ENCODE assay signal across 37 cellular contexts in genomic region chr10:45286980-45287379, GRCh38. TPM values are rescaled to one million over a fixed set of nuclear protein-coding genes. Genes with fewer than 3 reads are reported as not detected.
DNase-seq lines count a peak whose midpoint lies in the region; ATAC-seq, FAIRE-seq and TF ChIP-seq lines count a peak whose summit lies in the region.
"Had no signal": no experiment of that assay in that cellular context is flagged by ENCODE, and none has a peak within 500 bp of the region (broad histone marks: within the 10 kb centered on the region; RNA-seq: fewer than 3 reads in every experiment).

No MANE protein-coding gene starts in this region.

- H3K27ac ChIP-seq in K562 (ENCODE audit: extremely low read depth, low read depth, low read length): no peak overlapping the region
- H3K27ac ChIP-seq in endodermal cell (ENCODE audit: low read depth, low read length): no peak overlapping the region
- H3K27ac ChIP-seq: 22Rv1; A549; BLaER1; BLaER1 treated with 17β-estradiol and CSF1 and Interleukin-3, amounts not matched to agents 10 nM and 100 nM; C4-2B had no signal

- TF ChIP-seq POLR2A in K562 (conservative IDR thresholded peaks at IDR 0.05): no peak

- no peak overlapping the region for H3K4me2 ChIP-seq in K562 (ENCODE audit: insufficient read depth, low read length)
- H3K4me2 ChIP-seq: A549; BLaER1; BLaER1 treated with 17β-estradiol and CSF1 and Interleukin-3, amounts not matched to agents 10 nM and 100 nM had no signal

- ATAC-seq in K562 (no peak), GM21723 (IDR thresholded peaks at IDR 0.05; ENCODE audit: unreplicated experiment) (no peak)
- ATAC-seq: A549; CD8-positive, alpha-beta T cell had no signal

- H3K27me3 ChIP-seq in K562 (ENCODE audit: control insufficient read depth in 2 of 2, insufficient read depth in 2 of 2, low read length in 2 of 2) (no peaks in the 10 kb centered on the region), endodermal cell (ENCODE audit: control insufficient read depth, insufficient read depth, low read length, poor library complexity, severe bottlenecking) (no peaks in the 10 kb centered on the region), BE2C (no peaks in the 10 kb centered on the region)
- H3K27me3 ChIP-seq: BLaER1; BLaER1 treated with 17β-estradiol and CSF1 and Interleukin-3, amounts not matched to agents 10 nM and 100 nM had no signal

- no peak overlapping the region for H3K9ac ChIP-seq in K562 (ENCODE audit: insufficient read depth in 1 of 2, low read depth in 2 of 2, low read length in 2 of 2)
- no peak overlapping the region for H3K9ac ChIP-seq in endodermal cell (ENCODE audit: extremely low read depth, low read length, poor library complexity, severe bottlenecking)
- H3K9ac ChIP-seq: BLaER1; BLaER1 treated with 17β-estradiol and CSF1 and Interleukin-3, amounts not matched to agents 10 nM and 100 nM had no signal

- H2AFZ ChIP-seq in K562 (ENCODE audit: low read depth, low read length): no peak overlapping the region

- H3K4me1 ChIP-seq in K562 (replicated peaks in 1 of 2; ENCODE audit: control insufficient read depth in 2 of 2, insufficient read depth in 2 of 2, low read length in 2 of 2): no peaks in the 10 kb centered on the region
- peaks cover 3% of the 10 kb centered on the region for H3K4me1 ChIP-seq in endodermal cell (ENCODE audit: control insufficient read depth, insufficient read depth, low read length)
- H3K4me1 ChIP-seq in BE2C: no peaks in the 10 kb centered on the region
- H3K4me1 ChIP-seq: A549, BLaER1, Caco-2 had no signal

- intact Hi-C loops in K562 (cut with micrococcal nuclease): no loop called here

- POLR2A ChIA-PET in K562 (lab: Yijun Ruan, JAX): interaction anchor here (0.8 kb wide), 1 partner anchor 16 kb away, joined by 3 read pairs; no protein-coding TSS in a partner anchor

- no peaks in the 10 kb centered on the region for H3K79me2 ChIP-seq in K562 (ENCODE audit: control insufficient read depth, insufficient read depth, low read length)

- H3K9me3 Mint-ChIP-seq in endodermal cell: peaks cover 25% of the 10 kb centered on the region
- H3K9me3 Mint-ChIP-seq: CD4-positive, alpha-beta T cell had no signal

- H3K9me1 ChIP-seq in K562 (ENCODE audit: control insufficient read depth, insufficient read depth, low read length): no peaks in the 10 kb centered on the region

- no peaks in the 10 kb centered on the region for H3K36me3 Mint-ChIP-seq in endodermal cell (ENCODE audit: low read depth)
- H3K36me3 Mint-ChIP-seq: CD14-positive monocyte; CD4-positive, alpha-beta memory T cell; CD4-positive, CD25-positive, alpha-beta regulatory T cell; CD8-positive, alpha-beta T cell had no signal

- DNase-seq in K562 (ENCODE audit: extremely low read depth in 1 of 4, low spot score in 3 of 4) (no peak), endodermal cell (no peak), BE2C (no peak)
- DNase-seq: 8988T; ACHN; AML-193; C1 segment of cervical spinal cord; Caco-2; Calu3; CD4-positive, alpha-beta memory T cell; CD4-positive, alpha-beta T cell; CD4-positive, CD25-positive, alpha-beta regulatory T cell; CD8-positive, alpha-beta memory T cell; CD8-positive, alpha-beta T cell; COR-L47; DMS 273 treated with DMSO at 0.1 percent for 48 hours; DMS153; DMS53; DMS79; DMS79 treated with DMSO at 0.1 percent for 48 hours; DND-41; EL had no signal

- no peak overlapping the region for H3K4me3 Mint-ChIP-seq in endodermal cell
- H3K4me3 Mint-ChIP-seq: B cell; CD14-positive monocyte; CD4-positive, alpha-beta memory T cell; CD4-positive, alpha-beta T cell; CD4-positive, CD25-positive, alpha-beta regulatory T cell; CD8-positive, alpha-beta memory T cell; CD8-positive, alpha-beta T cell had no signal

- FAIRE-seq in K562 (lab: Jason Lieb, UNC): no peak
- FAIRE-seq: A204.1, A549, D721Med had no signal

- H3K27ac Mint-ChIP-seq in endodermal cell: no peak overlapping the region
- H3K27ac Mint-ChIP-seq: B cell; CD4-positive, alpha-beta memory T cell; CD4-positive, alpha-beta T cell; CD4-positive, CD25-positive, alpha-beta regulatory T cell; CD8-positive, alpha-beta memory T cell; CD8-positive, alpha-beta T cell had no signal

- CTCF ChIA-PET in K562 (lab: Yijun Ruan, JAX; ENCODE audit: low intra/inter-chr PET ratio): no interaction called here

- H3K9me3 ChIP-seq in K562 (replicated peaks; ENCODE audit: control insufficient read depth, insufficient read depth, low read depth, low read length) (peaks cover 3% of the 10 kb centered on the region), endodermal cell (ENCODE audit: control insufficient read depth, low read length) (peaks cover 20% of the 10 kb centered on the region), BE2C (no peaks in the 10 kb centered on the region)
- H3K9me3 ChIP-seq: A549, Caco-2 had no signal

- TF ChIP-seq CTCF in K562 (IDR thresholded peaks at IDR 0.05 in 2 of 3, conservative IDR thresholded peaks at IDR 0.05 in 1 of 3; ENCODE audit: insufficient read depth in 2 of 3, low read depth in 1 of 3, low read length in 3 of 3) (no peak), endodermal cell (conservative IDR thresholded peaks at IDR 0.05) (no peak), BE2C (IDR thresholded peaks at IDR 0.05; ENCODE audit: low read depth, low read length) (no peak)

- H3K4me1 Mint-ChIP-seq in endodermal cell: no peaks in the 10 kb centered on the region
- H3K4me1 Mint-ChIP-seq: B cell; CD4-positive, alpha-beta memory T cell; CD4-positive, CD25-positive, alpha-beta regulatory T cell; CD8-positive, alpha-beta memory T cell had no signal

- H3K27me3 Mint-ChIP-seq in endodermal cell (ENCODE audit: insufficient read depth): no peaks in the 10 kb centered on the region
- H3K27me3 Mint-ChIP-seq: B cell; CD4-positive, alpha-beta T cell had no signal

- H4K20me1 ChIP-seq in K562 (replicated peaks; ENCODE audit: control insufficient read depth, insufficient read depth, low read length): no peaks in the 10 kb centered on the region
- H4K20me1 ChIP-seq: BLaER1; BLaER1 treated with 17β-estradiol and CSF1 and Interleukin-3, amounts not matched to agents 10 nM and 100 nM had no signal

- no peak for TF ChIP-seq RAD21 in K562 (CRISPR knock-in tag; conservative IDR thresholded peaks at IDR 0.05 in 1 of 2, IDR thresholded peaks at IDR 0.05 in 1 of 2)

- no peak overlapping the region for H3K4me3 ChIP-seq in K562
- H3K4me3 ChIP-seq in endodermal cell (ENCODE audit: low read length): peak overlapping the region; percentile 32
- no peak overlapping the region for H3K4me3 ChIP-seq in BE2C (ENCODE audit: low read depth, low read length)
- H3K4me3 ChIP-seq: A549; BLaER1; BLaER1 treated with 17β-estradiol and CSF1 and Interleukin-3, amounts not matched to agents 10 nM and 100 nM had no signal

- in situ Hi-C loops in K562 (cut with MboI): no loop called here

- BruUV-seq in K562 (replicated peaks; lab: Mats Ljungman, UMichigan): no TSS peak

- WGBS in K562 (ENCODE audit: insufficient coverage, low coverage, missing lambda C conversion rate): 18% methylated on average over 1 of the region's 1 CpG
- WGBS in endodermal cell (ENCODE audit: insufficient coverage in 1 of 2, insufficient read length in 1 of 2), 2 experiments: 89% methylated on average over 1 of the region's 1 CpG; no CpG with 5 or more reads in 1 of the 2 experiments

- no peak for TF ChIP-seq EP300 in K562 (IDR thresholded peaks at IDR 0.05; ENCODE audit: low read length)

- H3K36me3 ChIP-seq in K562 (ENCODE audit: control insufficient read depth, insufficient read depth, low read length): no peaks in the 10 kb centered on the region
- no peaks in the 10 kb centered on the region for H3K36me3 ChIP-seq in endodermal cell (ENCODE audit: control insufficient read depth, insufficient read depth, low read length)
- no peaks in the 10 kb centered on the region for H3K36me3 ChIP-seq in BE2C
- H3K36me3 ChIP-seq: BLaER1; BLaER1 treated with 17β-estradiol and CSF1 and Interleukin-3, amounts not matched to agents 10 nM and 100 nM had no signal

TF ChIP-seq in K562, 482 proteins besides CTCF, POLR2A, EP300 and RAD21:
- TF ChIP-seq ZNF212 (CRISPR knock-in tag; IDR thresholded peaks at IDR 0.05) (no peak), RBBP5 (IDR thresholded peaks at IDR 0.05; ENCODE audit: borderline replicate concordance, insufficient read depth, low read length, poor library complexity, severe bottlenecking) (no peak), HLTF (IDR thresholded peaks at IDR 0.05) (peak; percentile 96)

RNA-seq across cellular contexts. Expression of gene OR13A1, which starts 28.4 kb away (rescaled TPM):
- total RNA-seq in K562 (2011; cell fraction: chromatin; rRNA removed; ENCODE audit: low replicate concordance): not detected in 2 replicates
- not detected in 2 replicates for total RNA-seq in K562 (2011; cell fraction: nucleolus; rRNA removed)
- 0.22 TPM in 1 of 2 replicates, not detected in the other for total RNA-seq in K562 (2011; cell fraction: nucleoplasm; rRNA removed)
- total RNA-seq in K562 (2014; rRNA removed) (not detected in 2 replicates), K562 (2014; rRNA removed; fragmentation: Illumina TruSeq; extraction: Trizol) (not detected in 2 replicates), K562 (2015; rRNA removed; fragmentation: Illumina TruSeq; extraction: Trizol) (0.11 TPM in 1 of 2 replicates, not detected in the other), K562 (2021) (0.07 and 0.13 TPM in 2 replicates), endodermal cell (under 1 TPM in 1 of 2 donors, not detected in 1; 0.31 TPM)
- polyA plus RNA-seq in K562 (2011; rRNA removed) (0.06 and 0.08 TPM in 2 replicates), K562 (2014; fragmentation: Illumina TruSeq; extraction: Trizol) (0.06 TPM in 1 of 2 replicates, not detected in the other), K562 (2014; fragmentation: Nextera tagmentation; extraction: Ambion mirVana) (under 1 TPM; 0.03 to 0.10 TPM), K562 (2014; rRNA removed) (0.04 TPM in 1 of 2 replicates, not detected in the other)
- 0.01 and 0.19 TPM in 2 replicates for polyA plus RNA-seq in K562 (2011; cell fraction: cytosol; rRNA removed)
- 0.17 and 0.20 TPM in 2 replicates for polyA plus RNA-seq in K562 (2011; cell fraction: nucleus; rRNA removed)
- polyA plus RNA-seq in K562 (2012): 0.12 and 0.17 TPM in 2 replicates
- polyA minus RNA-seq in K562 (2011; rRNA and poly(A)+ RNA removed): not detected in 2 replicates
- not detected in 2 replicates for polyA minus RNA-seq in K562 (2011; cell fraction: cytosol; rRNA and poly(A)+ RNA removed)
- 0.13 TPM in 1 of 2 replicates, not detected in the other for polyA minus RNA-seq in K562 (2011; cell fraction: nucleus; rRNA and poly(A)+ RNA removed)
- 0.18 TPM for polyA plus RNA-seq in endodermal cell (2013, experiment 1 of 2)
- polyA plus RNA-seq in endodermal cell (2013, experiment 2 of 2): 0.17 TPM
- not detected for polyA plus RNA-seq in BE2C (2012; ENCODE audit: insufficient read depth, insufficient read length, low read depth)
- total RNA-seq: A172; A673; Caco-2; Calu3; CD4-positive, alpha-beta memory T cell; CD4-positive, alpha-beta T cell; CD4-positive, CD25-positive, alpha-beta regulatory T cell; CD8-positive, alpha-beta memory T cell; CD8-positive, alpha-beta T cell; Daoy had no signal
- polyA plus RNA-seq: AG04450, BJ had no signal
